In the genomic region with DNA sequence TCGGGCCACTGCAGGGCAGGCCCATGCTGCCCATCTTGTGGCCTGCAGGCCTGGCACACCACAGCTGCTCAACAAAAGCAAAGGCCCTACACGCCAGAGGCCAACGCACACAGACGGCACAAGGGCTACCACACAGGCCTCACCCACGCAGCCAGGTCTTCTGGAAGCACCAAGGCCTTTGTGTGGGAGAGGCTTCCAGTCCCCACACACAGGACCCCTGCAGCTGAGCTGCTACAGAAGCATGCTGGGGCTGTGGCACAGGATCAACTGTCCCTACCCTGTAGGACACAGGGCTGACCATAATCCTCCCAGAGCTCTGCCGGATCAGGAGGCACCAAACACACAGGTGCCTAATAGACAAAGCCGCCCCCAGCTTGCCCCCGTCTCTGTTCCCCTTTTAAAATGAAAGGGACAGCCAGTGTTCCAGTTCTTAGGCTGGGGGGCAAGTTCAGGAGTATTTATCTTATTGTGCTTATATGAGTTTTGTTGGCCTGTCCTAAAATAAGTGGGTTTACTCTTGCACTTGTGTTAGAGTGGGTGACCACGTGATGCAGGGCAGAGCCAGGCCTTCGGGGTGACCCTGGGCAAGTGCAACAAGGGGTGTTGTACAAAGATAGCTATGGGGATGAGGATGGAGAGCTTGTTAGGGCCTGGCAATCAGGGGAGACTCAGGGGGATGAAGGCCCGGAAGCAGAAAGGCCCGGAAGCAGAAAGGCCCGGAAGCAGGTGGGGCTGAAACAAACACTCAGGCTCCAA, we compare ENCODE assay signal across 1 cellular context.
TF ChIP-seq lines count a peak whose summit lies in the region.

No MANE protein-coding gene starts in this region.

TF ChIP-seq in WTC11, 78 proteins besides CTCF, POLR2A, EP300 and RAD21 (continued from another document):
- TF ChIP-seq, protein P1, sequence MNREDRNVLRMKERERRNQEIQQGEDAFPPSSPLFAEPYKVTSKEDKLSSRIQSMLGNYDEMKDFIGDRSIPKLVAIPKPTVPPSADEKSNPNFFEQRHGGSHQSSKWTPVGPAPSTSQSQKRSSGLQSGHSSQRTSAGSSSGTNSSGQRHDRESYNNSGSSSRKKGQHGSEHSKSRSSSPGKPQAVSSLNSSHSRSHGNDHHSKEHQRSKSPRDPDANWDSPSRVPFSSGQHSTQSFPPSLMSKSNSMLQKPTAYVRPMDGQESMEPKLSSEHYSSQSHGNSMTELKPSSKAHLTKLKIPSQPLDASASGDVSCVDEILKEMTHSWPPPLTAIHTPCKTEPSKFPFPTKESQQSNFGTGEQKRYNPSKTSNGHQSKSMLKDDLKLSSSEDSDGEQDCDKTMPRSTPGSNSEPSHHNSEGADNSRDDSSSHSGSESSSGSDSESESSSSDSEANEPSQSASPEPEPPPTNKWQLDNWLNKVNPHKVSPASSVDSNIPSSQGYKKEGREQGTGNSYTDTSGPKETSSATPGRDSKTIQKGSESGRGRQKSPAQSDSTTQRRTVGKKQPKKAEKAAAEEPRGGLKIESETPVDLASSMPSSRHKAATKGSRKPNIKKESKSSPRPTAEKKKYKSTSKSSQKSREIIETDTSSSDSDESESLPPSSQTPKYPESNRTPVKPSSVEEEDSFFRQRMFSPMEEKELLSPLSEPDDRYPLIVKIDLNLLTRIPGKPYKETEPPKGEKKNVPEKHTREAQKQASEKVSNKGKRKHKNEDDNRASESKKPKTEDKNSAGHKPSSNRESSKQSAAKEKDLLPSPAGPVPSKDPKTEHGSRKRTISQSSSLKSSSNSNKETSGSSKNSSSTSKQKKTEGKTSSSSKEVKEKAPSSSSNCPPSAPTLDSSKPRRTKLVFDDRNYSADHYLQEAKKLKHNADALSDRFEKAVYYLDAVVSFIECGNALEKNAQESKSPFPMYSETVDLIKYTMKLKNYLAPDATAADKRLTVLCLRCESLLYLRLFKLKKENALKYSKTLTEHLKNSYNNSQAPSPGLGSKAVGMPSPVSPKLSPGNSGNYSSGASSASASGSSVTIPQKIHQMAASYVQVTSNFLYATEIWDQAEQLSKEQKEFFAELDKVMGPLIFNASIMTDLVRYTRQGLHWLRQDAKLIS (CRISPR knock-in tag; IDR thresholded peaks at IDR 0.05; ENCODE audit: borderline replicate concordance): no peak
- TF ChIP-seq NR1H2 (CRISPR knock-in tag; IDR thresholded peaks at IDR 0.05) (no peak), GABPB1 (CRISPR knock-in tag; IDR thresholded peaks at IDR 0.05) (no peak), TP53 (CRISPR knock-in tag; IDR thresholded peaks at IDR 0.05) (no peak), TCF7 (CRISPR knock-in tag; IDR thresholded peaks at IDR 0.05; ENCODE audit: low read depth) (no peak)
- TF ChIP-seq, protein P2, sequence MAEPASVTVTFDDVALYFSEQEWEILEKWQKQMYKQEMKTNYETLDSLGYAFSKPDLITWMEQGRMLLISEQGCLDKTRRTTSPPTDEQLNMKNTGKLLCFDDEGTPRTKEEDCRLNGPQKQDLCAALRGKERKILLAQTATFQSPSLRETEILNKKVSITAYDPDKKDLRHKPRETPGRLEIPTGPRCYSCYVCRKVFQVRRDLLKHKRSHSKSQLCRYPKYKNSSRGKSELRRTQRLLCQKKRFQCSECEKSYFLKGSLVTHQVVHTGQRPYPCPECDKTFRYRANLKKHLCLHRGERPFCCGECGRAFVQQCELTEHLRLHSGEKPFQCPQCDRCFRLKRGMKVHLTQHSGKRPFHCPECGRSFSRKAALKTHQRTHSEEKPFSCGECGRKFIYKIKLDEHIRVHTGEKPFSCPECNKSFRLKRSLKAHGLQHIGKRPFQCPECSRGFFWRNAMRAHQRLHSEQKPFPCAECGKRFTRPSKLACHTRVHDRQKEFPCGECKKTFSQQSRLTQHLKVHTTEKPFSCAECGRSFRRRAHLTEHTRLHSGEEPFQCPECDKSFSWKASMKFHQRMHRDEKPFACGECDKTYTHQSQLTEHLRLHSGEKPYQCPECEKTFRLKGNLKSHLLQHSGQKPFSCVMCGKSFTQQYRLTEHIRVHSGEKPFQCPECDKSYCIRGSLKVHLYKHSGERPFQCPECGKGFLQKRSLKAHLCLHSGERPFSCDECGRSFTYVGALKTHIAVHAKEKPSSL (CRISPR knock-in tag; conservative IDR thresholded peaks at IDR 0.05): no peak
- TF ChIP-seq, protein P3, sequence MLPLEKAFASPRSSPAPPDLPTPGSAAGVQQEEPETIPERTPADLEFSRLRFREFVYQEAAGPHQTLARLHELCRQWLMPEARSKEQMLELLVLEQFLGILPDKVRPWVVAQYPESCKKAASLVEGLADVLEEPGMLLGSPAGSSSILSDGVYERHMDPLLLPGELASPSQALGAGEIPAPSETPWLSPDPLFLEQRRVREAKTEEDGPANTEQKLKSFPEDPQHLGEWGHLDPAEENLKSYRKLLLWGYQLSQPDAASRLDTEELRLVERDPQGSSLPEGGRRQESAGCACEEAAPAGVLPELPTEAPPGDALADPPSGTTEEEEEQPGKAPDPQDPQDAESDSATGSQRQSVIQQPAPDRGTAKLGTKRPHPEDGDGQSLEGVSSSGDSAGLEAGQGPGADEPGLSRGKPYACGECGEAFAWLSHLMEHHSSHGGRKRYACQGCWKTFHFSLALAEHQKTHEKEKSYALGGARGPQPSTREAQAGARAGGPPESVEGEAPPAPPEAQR (CRISPR knock-in tag; IDR thresholded peaks at IDR 0.05): no peak
- TF ChIP-seq, protein P4, sequence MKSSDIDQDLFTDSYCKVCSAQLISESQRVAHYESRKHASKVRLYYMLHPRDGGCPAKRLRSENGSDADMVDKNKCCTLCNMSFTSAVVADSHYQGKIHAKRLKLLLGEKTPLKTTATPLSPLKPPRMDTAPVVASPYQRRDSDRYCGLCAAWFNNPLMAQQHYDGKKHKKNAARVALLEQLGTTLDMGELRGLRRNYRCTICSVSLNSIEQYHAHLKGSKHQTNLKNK (CRISPR knock-in tag; IDR thresholded peaks at IDR 0.05): no peak
- TF ChIP-seq, protein P5, sequence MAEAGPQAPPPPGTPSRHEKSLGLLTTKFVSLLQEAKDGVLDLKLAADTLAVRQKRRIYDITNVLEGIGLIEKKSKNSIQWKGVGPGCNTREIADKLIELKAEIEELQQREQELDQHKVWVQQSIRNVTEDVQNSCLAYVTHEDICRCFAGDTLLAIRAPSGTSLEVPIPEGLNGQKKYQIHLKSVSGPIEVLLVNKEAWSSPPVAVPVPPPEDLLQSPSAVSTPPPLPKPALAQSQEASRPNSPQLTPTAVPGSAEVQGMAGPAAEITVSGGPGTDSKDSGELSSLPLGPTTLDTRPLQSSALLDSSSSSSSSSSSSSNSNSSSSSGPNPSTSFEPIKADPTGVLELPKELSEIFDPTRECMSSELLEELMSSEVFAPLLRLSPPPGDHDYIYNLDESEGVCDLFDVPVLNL (CRISPR knock-in tag; IDR thresholded peaks at IDR 0.05; ENCODE audit: borderline replicate concordance, low read depth): no peak
